1 cellular context compared by ENCODE assay signal in the genomic region with DNA sequence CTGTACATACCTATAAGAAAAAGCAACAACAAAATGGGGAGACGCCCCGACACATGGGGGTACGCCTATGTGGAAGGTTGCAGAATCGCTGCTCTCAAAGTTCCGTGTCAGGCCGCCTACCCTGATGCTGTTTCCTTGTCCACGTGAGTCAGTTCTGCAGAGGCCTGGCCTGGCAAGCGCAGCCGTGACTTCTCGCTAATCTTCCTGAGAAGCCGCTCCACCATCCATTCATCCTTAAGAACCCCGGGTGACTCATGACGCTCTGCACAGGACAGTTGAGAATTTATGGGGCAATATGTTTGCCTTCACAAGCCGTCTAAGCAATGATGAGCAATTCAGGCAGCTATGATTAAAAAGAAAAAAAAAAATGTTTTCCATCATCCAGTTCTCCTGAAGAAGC.
TF ChIP-seq lines count a peak whose summit lies in the region.

No MANE protein-coding gene starts in this region.

TF ChIP-seq in K562, 482 proteins besides CTCF, POLR2A, EP300 and RAD21 (continued from another document):
- TF ChIP-seq, protein P1, sequence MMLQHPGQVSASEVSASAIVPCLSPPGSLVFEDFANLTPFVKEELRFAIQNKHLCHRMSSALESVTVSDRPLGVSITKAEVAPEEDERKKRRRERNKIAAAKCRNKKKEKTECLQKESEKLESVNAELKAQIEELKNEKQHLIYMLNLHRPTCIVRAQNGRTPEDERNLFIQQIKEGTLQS (IDR thresholded peaks at IDR 0.05): 0 out of 2 replicates have a peak, but pooled peaks have one; percentile 11
- TF ChIP-seq, protein P1 (CRISPR knock-in tag; conservative IDR thresholded peaks at IDR 0.05): no peak
- no peak for TF ChIP-seq XRCC5 (IDR thresholded peaks at IDR 0.05; ENCODE audit: low read depth, low read length)
- TF ChIP-seq, protein P2, sequence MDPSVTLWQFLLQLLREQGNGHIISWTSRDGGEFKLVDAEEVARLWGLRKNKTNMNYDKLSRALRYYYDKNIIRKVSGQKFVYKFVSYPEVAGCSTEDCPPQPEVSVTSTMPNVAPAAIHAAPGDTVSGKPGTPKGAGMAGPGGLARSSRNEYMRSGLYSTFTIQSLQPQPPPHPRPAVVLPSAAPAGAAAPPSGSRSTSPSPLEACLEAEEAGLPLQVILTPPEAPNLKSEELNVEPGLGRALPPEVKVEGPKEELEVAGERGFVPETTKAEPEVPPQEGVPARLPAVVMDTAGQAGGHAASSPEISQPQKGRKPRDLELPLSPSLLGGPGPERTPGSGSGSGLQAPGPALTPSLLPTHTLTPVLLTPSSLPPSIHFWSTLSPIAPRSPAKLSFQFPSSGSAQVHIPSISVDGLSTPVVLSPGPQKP (CRISPR knock-in tag; IDR thresholded peaks at IDR 0.05): no peak
- no peak for TF ChIP-seq SRSF1 (IDR thresholded peaks at IDR 0.05; ENCODE audit: low read depth, low read length)
- TF ChIP-seq SAFB2 (IDR thresholded peaks at IDR 0.05; ENCODE audit: borderline replicate concordance, low read depth, low read length, severe bottlenecking): no peak
- TF ChIP-seq, protein P3, sequence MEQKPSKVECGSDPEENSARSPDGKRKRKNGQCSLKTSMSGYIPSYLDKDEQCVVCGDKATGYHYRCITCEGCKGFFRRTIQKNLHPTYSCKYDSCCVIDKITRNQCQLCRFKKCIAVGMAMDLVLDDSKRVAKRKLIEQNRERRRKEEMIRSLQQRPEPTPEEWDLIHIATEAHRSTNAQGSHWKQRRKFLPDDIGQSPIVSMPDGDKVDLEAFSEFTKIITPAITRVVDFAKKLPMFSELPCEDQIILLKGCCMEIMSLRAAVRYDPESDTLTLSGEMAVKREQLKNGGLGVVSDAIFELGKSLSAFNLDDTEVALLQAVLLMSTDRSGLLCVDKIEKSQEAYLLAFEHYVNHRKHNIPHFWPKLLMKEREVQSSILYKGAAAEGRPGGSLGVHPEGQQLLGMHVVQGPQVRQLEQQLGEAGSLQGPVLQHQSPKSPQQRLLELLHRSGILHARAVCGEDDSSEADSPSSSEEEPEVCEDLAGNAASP (IDR thresholded peaks at IDR 0.05): no peak
- TF ChIP-seq NRF1 (conservative IDR thresholded peaks at IDR 0.05 in 1 of 2, IDR thresholded peaks at IDR 0.05 in 1 of 2): peak in 1 of 2 experiments; percentile 21; a peak in 1 of 4 replicates
- TF ChIP-seq RB1 (IDR thresholded peaks at IDR 0.05; ENCODE audit: low read depth): no peak
- TF ChIP-seq ARID2 (IDR thresholded peaks at IDR 0.05): no peak
